In genomic region chr19:52734893-52735661, GRCh38 we compare ENCODE assay signal across 8 cellular contexts. TPM values are rescaled to one million over a fixed set of nuclear protein-coding genes. Genes with fewer than 3 reads are reported as not detected.
DNase-seq lines count a peak whose midpoint lies in the region; ATAC-seq and TF ChIP-seq lines count a peak whose summit lies in the region.

Gene ZNF611, minus strand, starts transcription at chr19:52735044. Its CDS starts 19,150 bp downstream, at chr19:52715894.

- DNase-seq in AG08395 (ENCODE audit: low spot score) (peak; percentile 97), NCI-H226 (peak; percentile 92), activated B cell treated with CpG ODN at 0.5 μM for 24 hours (peak; percentile 99), caudate nucleus (lab: John Stamatoyannopoulos, UW) (peak in 60 of 61 donors; percentile 64 to 98 (median 93)), inferior parietal cortex (ENCODE audit: extremely low spot score) (peak; percentile 93), spleen (peak; percentile 99)

- POLR2A ChIA-PET in activated B cell treated with CpG ODN at 0.5 μM for 24 hours (lab: Charles Lee), result interaction anchor here (0.6 to 1.2 kb wide), 2 partner anchors 87 to 163 kb away, joined by 3 to 9 read pairs; partner anchors contain the start of gene ZNF320

- H3K9me3 Mint-ChIP-seq in activated B cell treated with CpG ODN at 0.5 μM for 24 hours, result no peaks in the 10 kb centered on the region

- H3K4me3 Mint-ChIP-seq in activated B cell treated with CpG ODN at 0.5 μM for 24 hours, result peak within 1 kb of the TSS; percentile 92

- H3K4me1 Mint-ChIP-seq in activated B cell treated with CpG ODN at 0.5 μM for 24 hours, result peaks cover 21% of the 10 kb centered on the region

- peaks cover 0 to 19% (median 4%) of the 10 kb centered on the region in 6 donors for H3K36me3 ChIP-seq in spleen

- peak in 2 of 3 donors; percentile 62 to 84 for TF ChIP-seq POLR2A in spleen (IDR thresholded peaks at IDR 0.05)

- intact Hi-C loops in activated B cell treated with CpG ODN at 0.5 μM for 24 hours (cut with micrococcal nuclease), result loop anchor here (1.0 to 5.0 kb wide), 10 partner anchors 44 to 630 kb away; partner anchors contain the start of genes ZNF525, ZNF600, ZNF610 and ZNF616
- intact Hi-C loops in spleen (cut with DNase I; ENCODE audit: low total_unique reads), result no loop called here

- peak within 1 kb of the TSS; percentile 70 to 91 (median 81) for H3K4me3 ChIP-seq in spleen

- H3K27ac Mint-ChIP-seq in activated B cell treated with CpG ODN at 0.5 μM for 24 hours, result peak within 1 kb of the TSS; percentile 88

- H3K27me3 ChIP-seq in spleen (replicated peaks in 1 of 7), result no peaks in the 10 kb centered on the region

- peak; percentile 88 for ATAC-seq in GM18907 (IDR thresholded peaks at IDR 0.05; ENCODE audit: unreplicated experiment)
- ATAC-seq in HG03159 (IDR thresholded peaks at IDR 0.05; ENCODE audit: unreplicated experiment), result peak; percentile 98
- peak; percentile 97 for ATAC-seq in activated B cell treated with CpG ODN at 0.5 μM for 24 hours (ENCODE audit: low read depth)

- TF ChIP-seq CTCF in activated B cell treated with CpG ODN at 0.5 μM for 24 hours (IDR thresholded peaks at IDR 0.05) (no peak), spleen (IDR thresholded peaks at IDR 0.05 in 8 of 11, conservative IDR thresholded peaks at IDR 0.05 in 3 of 11) (peak; percentile 29 to 96 (median 87))

- no peaks in the 10 kb centered on the region for H3K9me3 ChIP-seq in spleen

- peak within 1 kb of the TSS; percentile 82 for H3K27ac ChIP-seq in caudate nucleus (ENCODE audit: low read depth, low read length)
- peak within 1 kb of the TSS; percentile 85 to 93 (median 90) for H3K27ac ChIP-seq in spleen

- H3K36me3 Mint-ChIP-seq in activated B cell treated with CpG ODN at 0.5 μM for 24 hours (ENCODE audit: low read depth), result peaks cover 3% of the 10 kb centered on the region

- CTCF ChIA-PET in activated B cell treated with CpG ODN at 0.5 μM for 24 hours (lab: Charles Lee), result no interaction called here

- 13 to 29% (median 14%) methylated on average over 17 to 38 of the region's 38 CpGs for WGBS in spleen, 5 donors

- peaks cover 7 to 35% (median 22%) of the 10 kb centered on the region in 6 donors for H3K4me1 ChIP-seq in spleen

- H3K27me3 Mint-ChIP-seq in activated B cell treated with CpG ODN at 0.5 μM for 24 hours, result no peaks in the 10 kb centered on the region

RNA-seq across cellular contexts. Expression of gene ZNF611, which starts in this region (rescaled TPM):
- total RNA-seq in activated B cell treated with CpG ODN at 0.5 μM for 24 hours, result 33.5 and 41.9 TPM in 2 replicates
- 10 to 100 TPM; 17.4 to 32.5 (median 25.0) TPM for total RNA-seq in spleen
- polyA plus RNA-seq in spleen, result 1 to 10 TPM; 2.6 to 6.9 (median 2.6) TPM

Comparison
In these comparisons a context has a peak if more than half of its experiments do, and no peak if none do; other contexts are left out.
1. Peak in every context shown above with its lines: DNase-seq, ATAC-seq, H3K4me3 ChIP-seq and H3K27ac ChIP-seq.